8 cellular contexts compared by ENCODE assay signal in genomic region chr9:27888661-27889295, GRCh38.
DNase-seq lines count a peak whose midpoint lies in the region; ATAC-seq and TF ChIP-seq lines count a peak whose summit lies in the region.

No MANE protein-coding gene starts in this region.

- H3K9me3 Mint-ChIP-seq in MCF 10A (ENCODE audit: unreplicated experiment) (peaks cover 7% of the 10 kb centered on the region), GM23338 (peaks cover 13% of the 10 kb centered on the region; the same call in 2 of the 3 replicates)
- peaks cover 11% of the 10 kb centered on the region for H3K9me3 Mint-ChIP-seq in activated T-helper 17 cell treated with anti-CD3 and anti-CD28 coated beads, Interleukin-2, amount 50 U/mL, for 72 hours

- no peaks in the 10 kb centered on the region for H3K27me3 ChIP-seq in breast epithelium
- H3K27me3 ChIP-seq in GM23338 (ENCODE audit: insufficient read depth) = no peaks in the 10 kb centered on the region
- H3K27me3 ChIP-seq in lower lobe of right lung (ENCODE audit: low read depth) = no peaks in the 10 kb centered on the region

- H3K27ac ChIP-seq in breast epithelium (no peak overlapping the region), GM23338 (ENCODE audit: low read depth) (no peak overlapping the region), lower lobe of right lung (no peak overlapping the region), coronary artery (no peak overlapping the region)

- POLR2A ChIA-PET in MCF 10A (lab: Yijun Ruan, JAX) = no interaction called here

- peaks cover 26% of the 10 kb centered on the region for H3K27me3 Mint-ChIP-seq in MCF 10A (ENCODE audit: insufficient read depth, unreplicated experiment)
- H3K27me3 Mint-ChIP-seq in GM23338 (ENCODE audit: insufficient read depth, low read depth, poor library complexity) = no peaks in the 10 kb centered on the region
- no peaks in the 10 kb centered on the region for H3K27me3 Mint-ChIP-seq in activated T-helper 17 cell treated with anti-CD3 and anti-CD28 coated beads, Interleukin-2, amount 50 U/mL, for 72 hours

- H3K4me3 ChIP-seq in breast epithelium (no peak overlapping the region), GM23338 (no peak overlapping the region), lower lobe of right lung (no peak overlapping the region), coronary artery (no peak overlapping the region)

- no peak for TF ChIP-seq POLR2A in breast epithelium (IDR thresholded peaks at IDR 0.05)

- no peaks in the 10 kb centered on the region for H3K4me1 Mint-ChIP-seq in MCF 10A (ENCODE audit: insufficient read depth, unreplicated experiment)
- H3K4me1 Mint-ChIP-seq in GM23338 = no peaks in the 10 kb centered on the region
- no peaks in the 10 kb centered on the region for H3K4me1 Mint-ChIP-seq in activated T-helper 17 cell treated with anti-CD3 and anti-CD28 coated beads, Interleukin-2, amount 50 U/mL, for 72 hours

- ATAC-seq in GM23338 = peak; percentile 51; the same call in 2 of the 3 replicates
- ATAC-seq in activated T-helper 17 cell treated with anti-CD3 and anti-CD28 coated beads, Interleukin-2, amount 50 U/mL, for 72 hours (replicated peaks) = peak; percentile 46
- ATAC-seq in lower lobe of right lung = peak; percentile 56 to 60

- no peak overlapping the region for H3K4me2 ChIP-seq in GM23338

- no peaks in the 10 kb centered on the region for H3K4me1 ChIP-seq in breast epithelium
- no peaks in the 10 kb centered on the region for H3K4me1 ChIP-seq in GM23338 (ENCODE audit: insufficient read depth)
- H3K4me1 ChIP-seq in lower lobe of right lung = no peaks in the 10 kb centered on the region

- no peaks in the 10 kb centered on the region for H3K79me2 ChIP-seq in GM23338 (replicated peaks; ENCODE audit: insufficient read depth)

- H3K36me3 Mint-ChIP-seq in MCF 10A (ENCODE audit: insufficient read depth, unreplicated experiment) (no peaks in the 10 kb centered on the region), GM23338 (ENCODE audit: low read depth) (peaks cover 11% of the 10 kb centered on the region; the same call in 2 of the 3 replicates)
- no peaks in the 10 kb centered on the region for H3K36me3 Mint-ChIP-seq in activated T-helper 17 cell treated with anti-CD3 and anti-CD28 coated beads, Interleukin-2, amount 50 U/mL, for 72 hours (ENCODE audit: low read depth)

- CTCF ChIA-PET in MCF 10A (lab: Yijun Ruan, JAX) = interaction anchor here (0.9 kb wide), 1 partner anchor 167 kb away, joined by 4 read pairs; no protein-coding TSS in a partner anchor

- H4K20me1 ChIP-seq in GM23338 (replicated peaks; ENCODE audit: insufficient read depth) = no peaks in the 10 kb centered on the region

- H3K9me3 ChIP-seq in breast epithelium = no peaks in the 10 kb centered on the region
- H3K9me3 ChIP-seq in lower lobe of right lung = no peaks in the 10 kb centered on the region

- DNase-seq in MCF 10A (ENCODE audit: unreplicated experiment) (peak; percentile 29), breast epithelium (ENCODE audit: low spot score in 2 of 2) (no peak), GM23338 (ENCODE audit: low spot score) (peak; percentile 67), KBM-7 (peak; percentile 41), lower lobe of right lung (no peak), coronary artery (ENCODE audit: low spot score) (no peak), T-helper 9 cell (no peak)

- intact Hi-C loops in MCF 10A (cut with micrococcal nuclease) = loop anchor here (1.0 kb wide), 1 partner anchor 162 kb away; no protein-coding TSS in a partner anchor
- intact Hi-C loops in breast epithelium (cut with DNase I; ENCODE audit: low total_unique reads) = no loop called here
- intact Hi-C loops in lower lobe of right lung (cut with DNase I) = no loop called here

- H3K4me3 Mint-ChIP-seq in MCF 10A (ENCODE audit: unreplicated experiment) = no peak overlapping the region
- H3K4me3 Mint-ChIP-seq in GM23338 = no peak overlapping the region
- no peak overlapping the region for H3K4me3 Mint-ChIP-seq in activated T-helper 17 cell treated with anti-CD3 and anti-CD28 coated beads, Interleukin-2, amount 50 U/mL, for 72 hours

- no TSS peak for BruUV-seq in MCF 10A (replicated peaks; lab: Mats Ljungman, UMichigan)

- no peak overlapping the region for H3K27ac Mint-ChIP-seq in MCF 10A (ENCODE audit: low read depth, unreplicated experiment)
- no peak overlapping the region for H3K27ac Mint-ChIP-seq in GM23338
- no peak overlapping the region for H3K27ac Mint-ChIP-seq in activated T-helper 17 cell treated with anti-CD3 and anti-CD28 coated beads, Interleukin-2, amount 50 U/mL, for 72 hours

- peaks cover 7% of the 10 kb centered on the region; the same call in 1 of the 2 replicates for H3K9me2 ChIP-seq in GM23338 (ENCODE audit: insufficient read depth)

- no peaks in the 10 kb centered on the region for H3K36me3 ChIP-seq in breast epithelium
- H3K36me3 ChIP-seq in GM23338 (ENCODE audit: insufficient read depth) = no peaks in the 10 kb centered on the region
- H3K36me3 ChIP-seq in lower lobe of right lung = no peaks in the 10 kb centered on the region

- in situ Hi-C loops in KBM-7 (cut with MboI; ENCODE audit: low pct_unique_long_range_greater_than_20kb, low sequenced_read_pairs) = no loop called here

- TF ChIP-seq CTCF in MCF 10A (IDR thresholded peaks at IDR 0.05; ENCODE audit: unreplicated experiment) = peak; percentile 75
- TF ChIP-seq CTCF in breast epithelium (IDR thresholded peaks at IDR 0.05) = peak in 1 of 3 donors; percentile 15
- TF ChIP-seq CTCF in GM23338 (conservative IDR thresholded peaks at IDR 0.05; ENCODE audit: low read depth in 2 of 2) = peak; percentile 83
- TF ChIP-seq CTCF in lower lobe of right lung (IDR thresholded peaks at IDR 0.05) = peak; percentile 70
- no peak for TF ChIP-seq CTCF in coronary artery (IDR thresholded peaks at IDR 0.05)

- H2AFZ ChIP-seq in GM23338 = no peak overlapping the region

- no peaks in the 10 kb centered on the region for H3F3A ChIP-seq in GM23338 (replicated peaks; ENCODE audit: low read depth)

TF ChIP-seq in GM23338, 12 proteins besides CTCF, POLR2A, EP300 and RAD21:
- TF ChIP-seq ZNF462 (CRISPR knock-in tag; IDR thresholded peaks at IDR 0.05) (peak; percentile 74), POLR2AphosphoS5 (IDR thresholded peaks at IDR 0.05; ENCODE audit: low read depth) (no peak)
TF ChIP-seq in GM23338: peak in this region for 1.

Comparison
In these comparisons a context has a peak if more than half of its experiments do, and no peak if none do; other contexts are left out.
1. DNase-seq: peak in MCF 10A (single experiment), GM23338 (single experiment) and KBM-7 (single experiment); none in breast epithelium (0 of 2), lower lobe of right lung (single experiment), coronary artery (single experiment) and T-helper 9 cell (single experiment).
2. Peak in every context shown above with its lines, with median percentiles within 50 percentile points of each other: ATAC-seq.